1 cellular context compared by ENCODE assay signal in genomic region chr17:4939804-4940624, GRCh38.
TF ChIP-seq lines count a peak whose summit lies in the region.

Gene RNF167 (plus strand): TSS chr17:4940268. CDS start chr17:4940910, 642 bp downstream.
Gene SLC25A11 (minus strand): TSS chr17:4940046. CDS start chr17:4939910, 136 bp downstream.

TF ChIP-seq in K562, 482 proteins besides CTCF, POLR2A, EP300 and RAD21 (continued from another document and continues in another):
- TF ChIP-seq CHD7 (IDR thresholded peaks at IDR 0.05; ENCODE audit: low read depth, low read length) (no peak), ZHX1 (conservative IDR thresholded peaks at IDR 0.05; ENCODE audit: low read length) (peak; percentile 98), ATF1 (CRISPR knock-in tag; IDR thresholded peaks at IDR 0.05) (no peak), ATF1 (tag; IDR thresholded peaks at IDR 0.05) (peak; percentile 32; the same call in 1 of the 2 replicates), CGGBP1 (CRISPR knock-in tag; IDR thresholded peaks at IDR 0.05) (no peak), ZBTB11 (CRISPR knock-in tag; IDR thresholded peaks at IDR 0.05) (peak in 1 of 3 experiments; percentile 82; a peak in 2 of 6 replicates), ZNF655 (CRISPR knock-in tag; IDR thresholded peaks at IDR 0.05) (no peak), GABPB1 (CRISPR knock-in tag; IDR thresholded peaks at IDR 0.05) (no peak; the same call in none of the 2 replicates), TSHZ1 (CRISPR knock-in tag; IDR thresholded peaks at IDR 0.05) (no peak), CEBPG (CRISPR knock-in tag; IDR thresholded peaks at IDR 0.05) (no peak), CEBPG (tag; conservative IDR thresholded peaks at IDR 0.05 in 1 of 2, IDR thresholded peaks at IDR 0.05 in 1 of 2) (0 out of 4 replicates have a peak, but pooled peaks of 1 of the 2 experiments have one; percentile 7), ZNF740 (CRISPR knock-in tag; IDR thresholded peaks at IDR 0.05) (0 out of 2 replicates have a peak, but pooled peaks have one; percentile 33), ZNF740 (tag; IDR thresholded peaks at IDR 0.05) (no peak), FOSL1 (tag; conservative IDR thresholded peaks at IDR 0.05) (peak; percentile 21; the same call in 1 of the 2 replicates), NFIC (IDR thresholded peaks at IDR 0.05) (no peak; the same call in 1 of the 2 replicates), ZNF431 (CRISPR knock-in tag; IDR thresholded peaks at IDR 0.05) (no peak), MCM7 (IDR thresholded peaks at IDR 0.05) (no peak), ILF3 (IDR thresholded peaks at IDR 0.05; ENCODE audit: borderline replicate concordance) (no peak), IRF9 (tag; IDR thresholded peaks at IDR 0.05) (no peak), KAT7 (CRISPR knock-in tag; IDR thresholded peaks at IDR 0.05; ENCODE audit: borderline replicate concordance) (0 out of 2 replicates have a peak, but pooled peaks have one; percentile 53), HMGN3 (IDR thresholded peaks at IDR 0.05; ENCODE audit: borderline replicate concordance, extremely low read depth, insufficient read length, low read depth, low read length) (peak; percentile 16), THRA (IDR thresholded peaks at IDR 0.05) (no peak)
